7 cellular contexts compared by ENCODE assay signal in genomic region chr5:112149727-112150126, GRCh38.
"Had no signal": no experiment of that assay in that cellular context is flagged by ENCODE, and none has a peak within 500 bp of the region (broad histone marks: within the 10 kb centered on the region; RNA-seq: fewer than 3 reads in every experiment).

No MANE protein-coding gene starts in this region.

- FAIRE-seq: H1, H54, HepG2 had no signal

- H3K27ac ChIP-seq: HL-60 had no signal

- H3K4me2 ChIP-seq: GM23338 had no signal

- ATAC-seq: GM23338, HepG2 had no signal

- DNase-seq: H9, HCEC 1CT had no signal

- H3K4me3 ChIP-seq: GM23338 had no signal

- H2AFZ ChIP-seq: GM23338 had no signal
